Comparison of ENCODE assay signal across 8 cellular contexts in the genomic region with DNA sequence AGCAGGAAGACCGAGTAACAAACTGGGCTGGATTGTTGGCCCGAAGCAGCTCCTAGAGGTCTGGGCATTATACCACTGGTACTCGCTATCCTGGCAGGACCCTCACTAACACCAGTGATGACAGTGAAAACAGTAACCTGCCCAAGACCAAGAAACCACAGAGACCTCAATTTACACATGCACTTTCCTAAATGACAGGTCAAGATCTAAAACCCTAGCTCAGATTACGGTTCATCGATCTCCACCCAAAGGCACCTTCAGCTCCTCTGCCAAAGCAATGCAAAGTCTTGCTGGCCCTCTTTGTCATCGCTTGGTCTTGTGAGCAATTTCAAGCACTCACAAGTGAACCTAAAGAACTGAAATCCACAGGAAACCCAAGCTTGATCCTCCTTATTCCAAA. TPM values are rescaled to one million over a fixed set of nuclear protein-coding genes. Genes with fewer than 3 reads are reported as not detected.
DNase-seq lines count a peak whose midpoint lies in the region; ATAC-seq, FAIRE-seq and TF ChIP-seq lines count a peak whose summit lies in the region.

No MANE protein-coding gene starts in this region.

- H4K20me1 ChIP-seq in DOHH2 (ENCODE audit: control insufficient read depth, insufficient read depth, low read depth, low read length), result no peaks in the 10 kb centered on the region
- H4K20me1 ChIP-seq in endothelial cell of umbilical vein (replicated peaks; ENCODE audit: control insufficient read depth, extremely low read depth, insufficient read depth, low read length), result no peaks in the 10 kb centered on the region

- dilution Hi-C loops in endothelial cell of umbilical vein (cut with MboI; ENCODE audit: extremely low pct_ligation_motif_present, low sequenced_read_pairs), result no loop called here

- ATAC-seq in HG03565 (IDR thresholded peaks at IDR 0.05; ENCODE audit: unreplicated experiment), result no peak

- H2AFZ ChIP-seq in endothelial cell of umbilical vein (ENCODE audit: low read depth, low read length) (no peak overlapping the region), parathyroid adenoma (no peak overlapping the region)

- H3K9me3 ChIP-seq in DOHH2 (ENCODE audit: control insufficient read depth, insufficient read depth, low read length) (no peaks in the 10 kb centered on the region), Peyer's patch (no peaks in the 10 kb centered on the region), endothelial cell of umbilical vein (replicated peaks; ENCODE audit: control insufficient read depth, insufficient read depth, low read length) (no peaks in the 10 kb centered on the region), parathyroid adenoma (ENCODE audit: control insufficient read depth, low read length) (no peaks in the 10 kb centered on the region)

- CTCF ChIA-PET in endothelial cell of umbilical vein (lab: Charles Lee), result interaction anchor here (0.9 kb wide), 1 partner anchor 36 kb away, joined by 3 read pairs; no protein-coding TSS in a partner anchor

- TF ChIP-seq POLR2A in Peyer's patch (IDR thresholded peaks at IDR 0.05) (no peak), endothelial cell of umbilical vein (IDR thresholded peaks at IDR 0.05; ENCODE audit: low read depth, low read length) (no peak)

- H3K27me3 ChIP-seq in DOHH2 (ENCODE audit: control insufficient read depth, low read length) (no peaks in the 10 kb centered on the region), Peyer's patch (no peaks in the 10 kb centered on the region), endothelial cell of umbilical vein (ENCODE audit: control insufficient read depth in 2 of 2, insufficient read depth in 2 of 2, low read length in 2 of 2) (no peaks in the 10 kb centered on the region), parathyroid adenoma (ENCODE audit: control insufficient read depth, insufficient read depth, low read length) (no peaks in the 10 kb centered on the region)

- H3K36me3 ChIP-seq in DOHH2 (ENCODE audit: control insufficient read depth, low read length), result peaks cover 42% of the 10 kb centered on the region
- H3K36me3 ChIP-seq in Peyer's patch, result peaks cover 0 to 20% (median 0%) of the 10 kb centered on the region in 3 donors
- peaks cover 11 to 12% of the 10 kb centered on the region in 2 experiments for H3K36me3 ChIP-seq in endothelial cell of umbilical vein (ENCODE audit: control insufficient read depth in 2 of 2, extremely low read depth in 1 of 2, insufficient read depth in 2 of 2, low read length in 2 of 2)
- H3K36me3 ChIP-seq in parathyroid adenoma (ENCODE audit: control insufficient read depth, insufficient read depth, low read length), result no peaks in the 10 kb centered on the region

- no peak for DNase-seq in Peyer's patch
- no peak for DNase-seq in endothelial cell of umbilical vein (ENCODE audit: low read depth, low spot score)
- DNase-seq in NCI-H1105 (lab: John Stamatoyannopoulos, UW), result no peak
- DNase-seq in MV-4-11 (lab: John Stamatoyannopoulos, UW), result no peak
- DNase-seq in GM13977 (ENCODE audit: low spot score), result no peak

- H3K27ac ChIP-seq in DOHH2 (ENCODE audit: low read depth, low read length), result 0 out of 2 replicates have a peak overlapping the region, but pooled peaks have one; percentile 60
- H3K27ac ChIP-seq in Peyer's patch, result no peak overlapping the region
- no peak overlapping the region for H3K27ac ChIP-seq in endothelial cell of umbilical vein (ENCODE audit: insufficient read depth, low read depth, low read length)
- H3K27ac ChIP-seq in parathyroid adenoma, result no peak overlapping the region

- no TSS peak for BruUV-seq in endothelial cell of umbilical vein (replicated peaks; lab: Mats Ljungman, UMichigan)

- in situ Hi-C loops in GM13977 (cut with MboI; ENCODE audit: low pct_unique_long_range_greater_than_20kb, low sequenced_read_pairs, unreplicated experiment), result no loop called here

- intact Hi-C loops in endothelial cell of umbilical vein (cut with micrococcal nuclease), result loop anchor here (2.0 kb wide), 2 partner anchors 47 to 71 kb away; no protein-coding TSS in a partner anchor

- H3K9me2 ChIP-seq in DOHH2 (replicated peaks; ENCODE audit: control insufficient read depth, low read length), result no peaks in the 10 kb centered on the region

- H3F3A ChIP-seq in DOHH2 (ENCODE audit: control insufficient read depth, insufficient read depth), result peaks cover 16% of the 10 kb centered on the region

- FAIRE-seq in endothelial cell of umbilical vein (lab: Jason Lieb, UNC), result no peak

- H3K4me3 ChIP-seq in DOHH2 (ENCODE audit: low read length) (peak overlapping the region; percentile 87), Peyer's patch (peak overlapping the region in 3 of 4 donors; percentile 22 to 98 (median 82)), endothelial cell of umbilical vein (replicated peaks in 1 of 3; ENCODE audit: insufficient read depth in 1 of 3, low read depth in 1 of 3, low read length in 3 of 3) (peak overlapping the region in 1 of 3 experiments; percentile 70), parathyroid adenoma (ENCODE audit: low read depth, low read length) (peak overlapping the region; percentile 78)

- H3K9ac ChIP-seq in endothelial cell of umbilical vein (replicated peaks; ENCODE audit: extremely low read depth, insufficient read depth, low read length) (peak overlapping the region; percentile 66), parathyroid adenoma (no peak overlapping the region)

- H3K4me2 ChIP-seq in DOHH2 (ENCODE audit: low read length) (peak overlapping the region; percentile 93), endothelial cell of umbilical vein (ENCODE audit: insufficient read depth, low read length) (peak overlapping the region; percentile 88), parathyroid adenoma (ENCODE audit: low read length) (peak overlapping the region; percentile 91)

- no peaks in the 10 kb centered on the region for H3K9me1 ChIP-seq in endothelial cell of umbilical vein (replicated peaks; ENCODE audit: control insufficient read depth, extremely low read depth, insufficient read depth, low read length)

- peaks cover 21% of the 10 kb centered on the region for H3K4me1 ChIP-seq in DOHH2 (ENCODE audit: control insufficient read depth, low read length)
- peaks cover 4 to 36% (median 8%) of the 10 kb centered on the region in 4 donors for H3K4me1 ChIP-seq in Peyer's patch
- H3K4me1 ChIP-seq in endothelial cell of umbilical vein (ENCODE audit: control insufficient read depth, extremely low read depth, insufficient read depth, low read length), result peaks cover 17% of the 10 kb centered on the region
- peaks cover 8% of the 10 kb centered on the region for H3K4me1 ChIP-seq in parathyroid adenoma

- TF ChIP-seq CTCF in DOHH2 (IDR thresholded peaks at IDR 0.05; ENCODE audit: low read depth, low read length, poor library complexity, severe bottlenecking) (no peak), Peyer's patch (IDR thresholded peaks at IDR 0.05) (no peak), endothelial cell of umbilical vein (IDR thresholded peaks at IDR 0.05; ENCODE audit: extremely low read depth in 1 of 2, insufficient read depth in 1 of 2, low read depth in 1 of 2, low read length in 2 of 2) (no peak), parathyroid adenoma (IDR thresholded peaks at IDR 0.05) (no peak), GM13977 (IDR thresholded peaks at IDR 0.05; ENCODE audit: extremely low read depth, insufficient read depth, missing control alignments) (no peak)

- H3K79me2 ChIP-seq in DOHH2 (ENCODE audit: control insufficient read depth, low read length) (peaks cover 56% of the 10 kb centered on the region), endothelial cell of umbilical vein (ENCODE audit: control insufficient read depth, insufficient read depth, low read length) (peaks cover 47% of the 10 kb centered on the region), parathyroid adenoma (peaks cover 32% of the 10 kb centered on the region)

- POLR2A ChIA-PET in endothelial cell of umbilical vein (lab: Charles Lee), result no interaction called here

RNA-seq across cellular contexts. Expression of a gene that starts 1.5 kb away (rescaled TPM):
- total RNA-seq in Peyer's patch, result 10 to 100 TPM; 16.7 to 61.9 (median 22.8) TPM
- 48.1 and 48.8 TPM in 2 replicates for total RNA-seq in endothelial cell of umbilical vein
- 22.4 and 23.1 TPM in 2 replicates for polyA plus RNA-seq in endothelial cell of umbilical vein
- 26.9 and 32.2 TPM in 2 replicates for polyA plus RNA-seq in endothelial cell of umbilical vein (2011; cell fraction: cytosol; rRNA removed)
- polyA plus RNA-seq in endothelial cell of umbilical vein (2011; cell fraction: nucleus; rRNA removed), result 60.7 and 65.1 TPM in 2 replicates
- polyA plus RNA-seq in endothelial cell of umbilical vein (2012), result 30.9 and 31.5 TPM in 2 replicates
- 68.7 and 71.3 TPM in 2 replicates for polyA minus RNA-seq in endothelial cell of umbilical vein
- polyA minus RNA-seq in endothelial cell of umbilical vein (2011; cell fraction: cytosol; rRNA and poly(A)+ RNA removed), result 19.7 TPM
- polyA minus RNA-seq in endothelial cell of umbilical vein (2011; cell fraction: nucleus; rRNA and poly(A)+ RNA removed), result 13.5 and 16.2 TPM in 2 replicates

RNA-seq across cellular contexts. Expression of a gene that starts 27.3 kb away (rescaled TPM):
- total RNA-seq in Peyer's patch (100 to 1,000 TPM in 1 of 4 donors, 10 to 100 TPM in 3; 49.4 to 106 (median 56.5) TPM), endothelial cell of umbilical vein (19.7 and 20.0 TPM in 2 replicates)
- polyA plus RNA-seq in endothelial cell of umbilical vein, result 12.4 and 13.8 TPM in 2 replicates
- 12.6 and 15.4 TPM in 2 replicates for polyA plus RNA-seq in endothelial cell of umbilical vein (2011; cell fraction: cytosol; rRNA removed)
- 71.1 and 86.4 TPM in 2 replicates for polyA plus RNA-seq in endothelial cell of umbilical vein (2011; cell fraction: nucleus; rRNA removed)
- polyA plus RNA-seq in endothelial cell of umbilical vein (2012), result 18.1 and 20.3 TPM in 2 replicates
- 14.3 and 14.8 TPM in 2 replicates for polyA minus RNA-seq in endothelial cell of umbilical vein
- 3.8 TPM for polyA minus RNA-seq in endothelial cell of umbilical vein (2011; cell fraction: cytosol; rRNA and poly(A)+ RNA removed)
- 13.2 and 19.7 TPM in 2 replicates for polyA minus RNA-seq in endothelial cell of umbilical vein (2011; cell fraction: nucleus; rRNA and poly(A)+ RNA removed)

RNA-seq across cellular contexts. Expression of a gene that starts 45.3 kb away (rescaled TPM):
- total RNA-seq in Peyer's patch, result 100 to 1,000 TPM; 106 to 165 (median 109) TPM
- total RNA-seq in endothelial cell of umbilical vein, result 213 and 227 TPM in 2 replicates
- 685 and 705 TPM in 2 replicates for polyA plus RNA-seq in endothelial cell of umbilical vein
- polyA plus RNA-seq in endothelial cell of umbilical vein (2011; cell fraction: cytosol; rRNA removed), result 539 and 649 TPM in 2 replicates
- 229 and 250 TPM in 2 replicates for polyA plus RNA-seq in endothelial cell of umbilical vein (2011; cell fraction: nucleus; rRNA removed)
- polyA plus RNA-seq in endothelial cell of umbilical vein (2012), result 242 and 303 TPM in 2 replicates
- polyA minus RNA-seq in endothelial cell of umbilical vein, result 271 and 276 TPM in 2 replicates
- polyA minus RNA-seq in endothelial cell of umbilical vein (2011; cell fraction: cytosol; rRNA and poly(A)+ RNA removed), result 192 TPM
- polyA minus RNA-seq in endothelial cell of umbilical vein (2011; cell fraction: nucleus; rRNA and poly(A)+ RNA removed), result 33.6 and 42.4 TPM in 2 replicates

RNA-seq across cellular contexts. Expression of a gene that starts 49.7 kb away (rescaled TPM):
- total RNA-seq in Peyer's patch (10 to 100 TPM in 2 of 4 donors, 1 to 10 TPM in 2; 8.3 to 41.9 (median 14.5) TPM), endothelial cell of umbilical vein (77.5 and 78.4 TPM in 2 replicates)
- polyA plus RNA-seq in endothelial cell of umbilical vein, result 39.8 and 45.3 TPM in 2 replicates
- 28.6 and 32.6 TPM in 2 replicates for polyA plus RNA-seq in endothelial cell of umbilical vein (2011; cell fraction: cytosol; rRNA removed)
- 29.6 and 36.9 TPM in 2 replicates for polyA plus RNA-seq in endothelial cell of umbilical vein (2011; cell fraction: nucleus; rRNA removed)
- polyA plus RNA-seq in endothelial cell of umbilical vein (2012), result 55.8 and 74.4 TPM in 2 replicates
- polyA minus RNA-seq in endothelial cell of umbilical vein, result 20.3 and 20.9 TPM in 2 replicates
- polyA minus RNA-seq in endothelial cell of umbilical vein (2011; cell fraction: cytosol; rRNA and poly(A)+ RNA removed), result 16.7 TPM
- 7.9 and 14.5 TPM in 2 replicates for polyA minus RNA-seq in endothelial cell of umbilical vein (2011; cell fraction: nucleus; rRNA and poly(A)+ RNA removed)

RNA-seq across cellular contexts. Expression of a gene that starts 55.7 kb away (rescaled TPM):
- total RNA-seq in Peyer's patch (1,000 to 10,000 TPM in 1 of 4 donors, 100 to 1,000 TPM in 3; 347 to 1,233 (median 540) TPM), endothelial cell of umbilical vein (1,270 and 1,292 TPM in 2 replicates)
- 1,232 and 1,847 TPM in 2 replicates for polyA plus RNA-seq in endothelial cell of umbilical vein
- 2,575 and 3,174 TPM in 2 replicates for polyA plus RNA-seq in endothelial cell of umbilical vein (2011; cell fraction: cytosol; rRNA removed)
- 730 and 736 TPM in 2 replicates for polyA plus RNA-seq in endothelial cell of umbilical vein (2011; cell fraction: nucleus; rRNA removed)
- 2,834 and 3,213 TPM in 2 replicates for polyA plus RNA-seq in endothelial cell of umbilical vein (2012)
- polyA minus RNA-seq in endothelial cell of umbilical vein, result 432 and 546 TPM in 2 replicates
- polyA minus RNA-seq in endothelial cell of umbilical vein (2011; cell fraction: cytosol; rRNA and poly(A)+ RNA removed), result 658 TPM
- 81.9 and 97.6 TPM in 2 replicates for polyA minus RNA-seq in endothelial cell of umbilical vein (2011; cell fraction: nucleus; rRNA and poly(A)+ RNA removed)
